ENCODE assay signal across 14 cellular contexts in genomic region chr4:158783775-158784174, GRCh38. TPM values are rescaled to one million over a fixed set of nuclear protein-coding genes. Genes with fewer than 3 reads are reported as not detected.
DNase-seq lines count a peak whose midpoint lies in the region; ATAC-seq and TF ChIP-seq lines count a peak whose summit lies in the region.
"Had no signal": no experiment of that assay in that cellular context is flagged by ENCODE, and none has a peak within 500 bp of the region (broad histone marks: within the 10 kb centered on the region; RNA-seq: fewer than 3 reads in every experiment).

No MANE protein-coding gene starts in this region.

- in situ Hi-C loops in GM23248 (cut with MboI) = no loop called here

- DNase-seq in GM23248 (peak; percentile 68), RWPE2 (ENCODE audit: low spot score) (no peak), foreskin fibroblast (peak; percentile 43 to 67), NCI-H1092 treated with DMSO at 0.1 percent for 48 hours (lab: John Stamatoyannopoulos, UW) (no peak), T-helper 9 cell (no peak)
- no peak for DNase-seq in activated naive CD4-positive, alpha-beta T cell treated with anti-CD3 and anti-CD28 coated beads, Interleukin-2, amount 10 ng/mL, durations not matched to agents 7 days and 5 days
- DNase-seq: activated CD8-positive, alpha-beta T cell treated with anti-CD3 and anti-CD28 coated beads for 36 hours; NCI-H2081 treated with DMSO at 0.1 percent for 48 hours; stimulated activated CD4-positive, alpha-beta T cell treated with anti-CD3 and anti-CD28 coated beads, Interleukin-15, amount 100 ng/mL, for 24 hours; stimulated activated naive CD8-positive, alpha-beta T cell treated with anti-CD3 and anti-CD28 coated beads, Interleukin-15, Interleukin-2, amounts not matched to agents 100 U/mL and 50 U/mL, for 24 hours had no signal

- H3K79me2 ChIP-seq in GM23248 (ENCODE audit: insufficient read depth) = peaks cover 91% of the 10 kb centered on the region

- H3K36me3 ChIP-seq in GM23248 (ENCODE audit: low read depth) (no peaks in the 10 kb centered on the region), RWPE2 (ENCODE audit: low read depth) (no peaks in the 10 kb centered on the region), skeletal muscle satellite cell (ENCODE audit: insufficient read depth, low read length) (no peaks in the 10 kb centered on the region)
- H3K36me3 ChIP-seq: HAP-1 had no signal

- TF ChIP-seq CTCF in RWPE2 (IDR thresholded peaks at IDR 0.05; ENCODE audit: poor library complexity, severe bottlenecking) (no peak), foreskin fibroblast (IDR thresholded peaks at IDR 0.05; ENCODE audit: low read depth, low read length) (no peak)

- no peak overlapping the region for H2AFZ ChIP-seq in GM23248

- peaks cover 35% of the 10 kb centered on the region for H3K4me1 ChIP-seq in GM23248 (ENCODE audit: insufficient read depth)
- peaks cover 20% of the 10 kb centered on the region for H3K4me1 ChIP-seq in RWPE2 (ENCODE audit: insufficient read depth, poor library complexity, severe bottlenecking)
- H3K4me1 ChIP-seq in skeletal muscle satellite cell (ENCODE audit: control insufficient read depth, insufficient read depth, low read length) = peaks cover 44% of the 10 kb centered on the region

- no peak overlapping the region for H3K4me3 Mint-ChIP-seq in activated naive CD4-positive, alpha-beta T cell treated with anti-CD3 and anti-CD28 coated beads, Interleukin-2, amount 10 ng/mL, durations not matched to agents 7 days and 5 days
- H3K4me3 Mint-ChIP-seq: activated CD8-positive, alpha-beta T cell treated with anti-CD3 and anti-CD28 coated beads for 36 hours; memory B cell had no signal

- H3K36me3 Mint-ChIP-seq in activated naive CD4-positive, alpha-beta T cell treated with anti-CD3 and anti-CD28 coated beads, Interleukin-2, amount 10 ng/mL, durations not matched to agents 7 days and 5 days = no peaks in the 10 kb centered on the region
- H3K36me3 Mint-ChIP-seq: memory B cell had no signal

- H3K4me2 ChIP-seq in GM23248 (ENCODE audit: unreplicated experiment) (peak overlapping the region; percentile 68), skeletal muscle satellite cell (ENCODE audit: low read length) (peak overlapping the region; percentile 60)

- no peaks in the 10 kb centered on the region for H3K9me2 ChIP-seq in GM23248 (ENCODE audit: insufficient read depth)

- H3K4me3 ChIP-seq in GM23248 = no peak overlapping the region
- no peak overlapping the region for H3K4me3 ChIP-seq in RWPE2 (ENCODE audit: severe bottlenecking)
- no peak overlapping the region for H3K4me3 ChIP-seq in foreskin fibroblast (ENCODE audit: low read depth in 1 of 2, low read length in 2 of 2)
- no peak overlapping the region for H3K4me3 ChIP-seq in skeletal muscle satellite cell (ENCODE audit: low read length)
- H3K4me3 ChIP-seq: HAP-1, SK-N-MC had no signal

- H3K9ac ChIP-seq in GM23248 (no peak overlapping the region), skeletal muscle satellite cell (ENCODE audit: low read depth, low read length) (peak overlapping the region; percentile 56)

- H3K27me3 ChIP-seq in GM23248 (replicated peaks; ENCODE audit: insufficient read depth) = no peaks in the 10 kb centered on the region
- no peaks in the 10 kb centered on the region for H3K27me3 ChIP-seq in RWPE2 (ENCODE audit: insufficient read depth, poor library complexity, severe bottlenecking)
- H3K27me3 ChIP-seq in skeletal muscle satellite cell (ENCODE audit: control insufficient read depth, insufficient read depth, low read length) = no peaks in the 10 kb centered on the region

- H3K9me3 ChIP-seq in GM23248 (ENCODE audit: low read depth) (no peaks in the 10 kb centered on the region), RWPE2 (ENCODE audit: severe bottlenecking) (no peaks in the 10 kb centered on the region), skeletal muscle satellite cell (replicated peaks; ENCODE audit: low read length) (no peaks in the 10 kb centered on the region)
- H3K9me3 ChIP-seq: HAP-1 had no signal

- H3K9me3 Mint-ChIP-seq in activated naive CD4-positive, alpha-beta T cell treated with anti-CD3 and anti-CD28 coated beads, Interleukin-2, amount 10 ng/mL, durations not matched to agents 7 days and 5 days = no peaks in the 10 kb centered on the region
- H3K9me3 Mint-ChIP-seq: activated CD8-positive, alpha-beta T cell treated with anti-CD3 and anti-CD28 coated beads for 36 hours had no signal

- no peaks in the 10 kb centered on the region for H3K27me3 Mint-ChIP-seq in activated naive CD4-positive, alpha-beta T cell treated with anti-CD3 and anti-CD28 coated beads, Interleukin-2, amount 10 ng/mL, durations not matched to agents 7 days and 5 days
- H3K27me3 Mint-ChIP-seq: activated CD8-positive, alpha-beta T cell treated with anti-CD3 and anti-CD28 coated beads for 36 hours had no signal

- CTCF ChIA-PET in activated naive CD4-positive, alpha-beta T cell treated with anti-CD3 and anti-CD28 coated beads, Interleukin-2, amount 10 ng/mL, durations not matched to agents 7 days and 5 days (lab: Charles Lee) = interaction anchor here (0.9 kb wide), 1 partner anchor 13 kb away, joined by 3 read pairs; no protein-coding TSS in a partner anchor

- peaks cover 23% of the 10 kb centered on the region for H3F3A ChIP-seq in GM23248 (ENCODE audit: insufficient read depth)

- no peak overlapping the region for H3K27ac Mint-ChIP-seq in activated naive CD4-positive, alpha-beta T cell treated with anti-CD3 and anti-CD28 coated beads, Interleukin-2, amount 10 ng/mL, durations not matched to agents 7 days and 5 days
- H3K27ac Mint-ChIP-seq: activated CD8-positive, alpha-beta T cell treated with anti-CD3 and anti-CD28 coated beads for 36 hours; memory B cell had no signal

- H3K4me1 Mint-ChIP-seq in activated naive CD4-positive, alpha-beta T cell treated with anti-CD3 and anti-CD28 coated beads, Interleukin-2, amount 10 ng/mL, durations not matched to agents 7 days and 5 days = peaks cover 11% of the 10 kb centered on the region
- H3K4me1 Mint-ChIP-seq: memory B cell had no signal

- H3K27ac ChIP-seq in GM23248 = peak overlapping the region; percentile 75
- no peak overlapping the region for H3K27ac ChIP-seq in RWPE2 (ENCODE audit: poor library complexity, severe bottlenecking)
- H3K27ac ChIP-seq: SK-N-MC had no signal

- ATAC-seq in RWPE2 (ENCODE audit: low read depth) = peak; percentile 76
- ATAC-seq: activated CD8-positive, alpha-beta T cell treated with anti-CD3 and anti-CD28 coated beads for 36 hours; stimulated activated naive CD8-positive, alpha-beta T cell treated with anti-CD3 and anti-CD28 coated beads, Interleukin-15, Interleukin-2, amounts not matched to agents 100 U/mL and 50 U/mL, for 24 hours had no signal

- H4K20me1 ChIP-seq in GM23248 (ENCODE audit: insufficient read depth) = no peaks in the 10 kb centered on the region

- WGBS in GM23248 (ENCODE audit: low coverage in 1 of 2, low lambda C conversion rate in 2 of 2, missing lambda C conversion rate in 2 of 2), 2 experiments = 23 to 35% methylated on average over 2 of the region's 2 CpGs

RNA-seq across cellular contexts. Expression of gene FNIP2, which starts 14.9 kb away (rescaled TPM):
- total RNA-seq in GM23248 (2014; rRNA removed; shearing (Covaris generic)) = 14.4 and 22.4 TPM in 2 replicates
- polyA plus RNA-seq in GM23248 (2016; fragmentation: Nextera tagmentation; extraction: Ambion mirVana) = 1.8 TPM in 2 replicates
- total RNA-seq in skeletal muscle satellite cell (2012; rRNA removed) = 18.8 and 22.8 TPM in 2 replicates

Comparison
In these comparisons a context has a peak if more than half of its experiments do, and no peak if none do; other contexts are left out.
1. DNase-seq: peak in GM23248 (single experiment) and foreskin fibroblast (2 of 2); none in RWPE2 (single experiment), activated naive CD4-positive, alpha-beta T cell treated with anti-CD3 and anti-CD28 coated beads, Interleukin-2, amount 10 ng/mL, durations not matched to agents 7 days and 5 days (single experiment), NCI-H1092 treated with DMSO at 0.1 percent for 48 hours (single experiment) and T-helper 9 cell (single experiment).